29 cellular contexts compared by ENCODE assay signal in the genomic region with DNA sequence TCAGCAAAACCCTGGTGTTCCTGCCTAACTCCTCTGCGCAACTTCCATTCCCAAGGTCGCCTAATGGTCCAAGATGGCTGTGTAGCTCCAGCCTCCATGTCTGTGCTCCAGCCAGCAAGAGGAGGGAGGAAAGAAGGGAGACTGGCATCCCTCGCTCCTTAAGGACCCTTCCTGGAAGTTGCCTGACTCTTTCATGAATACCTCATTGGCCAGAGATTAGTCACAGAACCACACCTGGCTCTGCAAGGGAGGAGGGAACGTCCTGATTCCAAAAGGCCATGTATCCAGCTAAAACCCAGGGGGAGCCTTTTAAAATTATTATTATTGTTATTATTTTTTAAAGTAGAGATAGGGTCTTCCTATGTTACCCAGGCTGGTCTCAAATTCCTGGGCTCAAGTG. TPM values are rescaled to one million over a fixed set of nuclear protein-coding genes. Genes with fewer than 3 reads are reported as not detected.
"Had no signal": no experiment of that assay in that cellular context is flagged by ENCODE, and none has a peak within 500 bp of the region (broad histone marks: within the 10 kb centered on the region; RNA-seq: fewer than 3 reads in every experiment).

No MANE protein-coding gene starts in this region.

- H3K36me3 ChIP-seq: cardiac muscle cell had no signal

- H3K9me3 Mint-ChIP-seq: activated B cell treated with CpG ODN at 0.5 μM for 24 hours; activated CD4-positive, alpha-beta T cell treated with anti-CD3 and anti-CD28 coated beads, Interleukin-2, amount 10 ng/mL, durations not matched to agents 24 days and 14 days; activated naive CD4-positive, alpha-beta T cell treated with anti-CD3 and anti-CD28 coated beads, Interleukin-2, amount 50 U/mL, for 24 hours; activated T-cell treated with anti-CD3 and anti-CD28 coated beads, Interleukin-2, amount 50 U/mL, for 24 hours; activated T-helper 1 cell treated with anti-CD3 and anti-CD28 coated beads, Interleukin-12 subunit alpha, Interleukin-12 subunit beta, Interleukin-2, Interleukin-4 antibody, amounts not matched to agents 30 ng/mL and 10 ng/mL and 1 ng/mL, durations not matched to agents 14 hours and 24 hours and 36 hours; T-cell had no signal

- FAIRE-seq: TTC549 had no signal

- ATAC-seq: activated CD8-positive, alpha-beta memory T cell treated with anti-CD3 and anti-CD28 coated beads, Interleukin-2, amount 10 ng/mL, durations not matched to agents 7 days and 5 days; body of pancreas; T-cell had no signal

- H3K4me3 ChIP-seq: ascending aorta, body of pancreas, cardiac muscle cell, Peyer's patch, SK-N-MC had no signal

- H3K4me3 Mint-ChIP-seq: activated B cell treated with CpG ODN at 0.5 μM for 24 hours; activated CD4-positive, alpha-beta T cell treated with anti-CD3 and anti-CD28 coated beads, Interleukin-2, amount 10 ng/mL, durations not matched to agents 24 days and 14 days; activated CD8-positive, alpha-beta memory T cell treated with anti-CD3 and anti-CD28 coated beads, Interleukin-2, amount 10 ng/mL, durations not matched to agents 7 days and 5 days; activated naive CD4-positive, alpha-beta T cell treated with anti-CD3 and anti-CD28 coated beads, Interleukin-2, amount 50 U/mL, for 24 hours; activated T-cell treated with anti-CD3 and anti-CD28 coated beads, Interleukin-2, amount 50 U/mL, for 24 hours; activated T-helper 1 cell treated with anti-CD3 and anti-CD28 coated beads, Interleukin-12 subunit alpha, Interleukin-12 subunit beta, Interleukin-2, Interleukin-4 antibody, amounts not matched to agents 30 ng/mL and 10 ng/mL and 1 ng/mL, durations not matched to agents 14 hours and 24 hours and 36 hours; T-cell had no signal

- H3K27me3 Mint-ChIP-seq: activated B cell treated with CpG ODN at 0.5 μM for 24 hours; activated CD4-positive, alpha-beta T cell treated with anti-CD3 and anti-CD28 coated beads, Interleukin-2, amount 10 ng/mL, durations not matched to agents 24 days and 14 days; activated CD8-positive, alpha-beta memory T cell treated with anti-CD3 and anti-CD28 coated beads, Interleukin-2, amount 10 ng/mL, durations not matched to agents 7 days and 5 days; activated naive CD4-positive, alpha-beta T cell treated with anti-CD3 and anti-CD28 coated beads, Interleukin-2, amount 50 U/mL, for 24 hours; activated T-cell treated with anti-CD3 and anti-CD28 coated beads, Interleukin-2, amount 50 U/mL, for 24 hours; T-cell had no signal

- H3K27me3 ChIP-seq: ascending aorta, body of pancreas, Peyer's patch had no signal

- DNase-seq: activated B cell treated with CpG ODN at 0.5 μM for 24 hours; activated CD4-positive, alpha-beta T cell treated with anti-CD3 and anti-CD28 coated beads for 1 hour; activated CD4-positive, alpha-beta T cell treated with anti-CD3 and anti-CD28 coated beads, Interleukin-2, amount 10 ng/mL, durations not matched to agents 24 days and 14 days; activated CD4-positive, alpha-beta T cell treated with anti-CD3 and anti-CD28 coated beads, Interleukin-2, amount 50 U/mL, for 48 hours; activated CD8-positive, alpha-beta memory T cell treated with anti-CD3 and anti-CD28 coated beads, Interleukin-2, amount 10 ng/mL, durations not matched to agents 7 days and 5 days; activated effector memory CD4-positive, alpha-beta T cell treated with Interleukin-2 at 50 U/mL for 16 hours; activated naive CD4-positive, alpha-beta T cell; activated T-cell treated with anti-CD3 and anti-CD28 coated beads, Interleukin-2, amount 50 U/mL, for 24 hours; amniotic stem cell; body of pancreas; Kasumi-1; KBM-7; NCI-H1048; NCI-H146; NCI-H187 treated with DMSO at 0.1 percent for 48 hours; NCI-H2081 treated with DMSO at 0.1 percent for 48 hours; NCI-H446; NCI-H524; Peyer's patch; SIG-M5; T-cell; T-helper 2 cell; T1000 had no signal

- H3K27ac Mint-ChIP-seq: activated B cell treated with CpG ODN at 0.5 μM for 24 hours; activated CD4-positive, alpha-beta T cell treated with anti-CD3 and anti-CD28 coated beads, Interleukin-2, amount 10 ng/mL, durations not matched to agents 24 days and 14 days; activated CD8-positive, alpha-beta memory T cell treated with anti-CD3 and anti-CD28 coated beads, Interleukin-2, amount 10 ng/mL, durations not matched to agents 7 days and 5 days; activated naive CD4-positive, alpha-beta T cell treated with anti-CD3 and anti-CD28 coated beads, Interleukin-2, amount 50 U/mL, for 24 hours; activated T-cell treated with anti-CD3 and anti-CD28 coated beads, Interleukin-2, amount 50 U/mL, for 24 hours; activated T-helper 1 cell treated with anti-CD3 and anti-CD28 coated beads, Interleukin-12 subunit alpha, Interleukin-12 subunit beta, Interleukin-2, Interleukin-4 antibody, amounts not matched to agents 30 ng/mL and 10 ng/mL and 1 ng/mL, durations not matched to agents 14 hours and 24 hours and 36 hours; T-cell had no signal

- H3K9me3 ChIP-seq: ascending aorta, body of pancreas, Peyer's patch had no signal

- H3K27ac ChIP-seq: ascending aorta, body of pancreas, cardiac muscle cell, Peyer's patch, SK-N-MC had no signal

RNA-seq across cellular contexts. Expression of gene C19orf33, which starts 20.4 kb away (rescaled TPM):
- total RNA-seq: activated CD4-positive, alpha-beta T cell treated with anti-CD3 and anti-CD28 coated beads, Interleukin-2, amount 10 ng/mL, durations not matched to agents 24 days and 14 days; activated CD8-positive, alpha-beta memory T cell treated with anti-CD3 and anti-CD28 coated beads, Interleukin-2, amount 10 ng/mL, durations not matched to agents 7 days and 5 days; activated T-helper 1 cell treated with anti-CD3 and anti-CD28 coated beads, Interleukin-12 subunit alpha, Interleukin-12 subunit beta, Interleukin-2, Interleukin-4 antibody, amounts not matched to agents 30 ng/mL and 10 ng/mL and 1 ng/mL, durations not matched to agents 14 hours and 24 hours and 36 hours; ascending aorta had no signal
